20 cellular contexts compared by ENCODE assay signal in genomic region chr14:94346841-94347240, GRCh38. TPM values are rescaled to one million over a fixed set of nuclear protein-coding genes. Genes with fewer than 3 reads are reported as not detected.
A peak's percentile ranks its signal among the peaks of the same experiment; 100 is the strongest.
DNase-seq lines count a peak whose midpoint lies in the region; ATAC-seq lines count a peak whose summit lies in the region.
"Had no signal": no experiment of that assay in that cellular context is flagged by ENCODE, and none has a peak within 500 bp of the region (broad histone marks: within the 10 kb centered on the region; RNA-seq: fewer than 3 reads in every experiment).

No MANE protein-coding gene starts in this region.

- peak overlapping the region; percentile 83 for H3K27ac Mint-ChIP-seq in stimulated activated naive CD8-positive, alpha-beta T cell treated with anti-CD3 and anti-CD28 coated beads, Interleukin-15, Interleukin-2, amounts not matched to agents 100 ng/mL and 50 ng/mL, for 24 hours
- peak overlapping the region; percentile 70 for H3K27ac Mint-ChIP-seq in activated T-helper 1 cell treated with anti-CD3 and anti-CD28 coated beads, Interleukin-12 subunit alpha, Interleukin-12 subunit beta, Interleukin-2, Interleukin-4 antibody, amounts not matched to agents 30 ng/mL and 10 ng/mL and 1 ng/mL, durations not matched to agents 14 hours and 24 hours and 36 hours
- H3K27ac Mint-ChIP-seq: dendritic cell treated with granulocyte-macrophage colony-stimulating factor and Interleukin-4, amounts not matched to agents 40 ng/mL and 50 ng/mL, for 4 days; nephron progenitor cell; WTC11 had no signal

- no peak for ATAC-seq in stimulated activated naive CD8-positive, alpha-beta T cell treated with anti-CD3 and anti-CD28 coated beads, Interleukin-15, Interleukin-2, amounts not matched to agents 100 U/mL and 50 U/mL, for 24 hours
- ATAC-seq in HG03045 (IDR thresholded peaks at IDR 0.05; ENCODE audit: unreplicated experiment) (peak; percentile 13), HG03460 (IDR thresholded peaks at IDR 0.05; ENCODE audit: unreplicated experiment) (no peak)
- ATAC-seq: upper lobe of right lung, WTC11 had no signal

- H3K4me1 Mint-ChIP-seq in stimulated activated naive CD8-positive, alpha-beta T cell treated with anti-CD3 and anti-CD28 coated beads, Interleukin-15, Interleukin-2, amounts not matched to agents 100 ng/mL and 50 ng/mL, for 24 hours (ENCODE audit: low read depth) = peaks cover 4% of the 10 kb centered on the region
- peaks cover 8% of the 10 kb centered on the region for H3K4me1 Mint-ChIP-seq in activated T-helper 1 cell treated with anti-CD3 and anti-CD28 coated beads, Interleukin-12 subunit alpha, Interleukin-12 subunit beta, Interleukin-2, Interleukin-4 antibody, amounts not matched to agents 30 ng/mL and 10 ng/mL and 1 ng/mL, durations not matched to agents 14 hours and 24 hours and 36 hours (ENCODE audit: low read depth)
- H3K4me1 Mint-ChIP-seq: nephron progenitor cell, WTC11 had no signal

- H3K36me3 Mint-ChIP-seq in stimulated activated naive CD8-positive, alpha-beta T cell treated with anti-CD3 and anti-CD28 coated beads, Interleukin-15, Interleukin-2, amounts not matched to agents 100 ng/mL and 50 ng/mL, for 24 hours (ENCODE audit: low read depth) = no peaks in the 10 kb centered on the region
- no peaks in the 10 kb centered on the region for H3K36me3 Mint-ChIP-seq in activated T-helper 1 cell treated with anti-CD3 and anti-CD28 coated beads, Interleukin-12 subunit alpha, Interleukin-12 subunit beta, Interleukin-2, Interleukin-4 antibody, amounts not matched to agents 30 ng/mL and 10 ng/mL and 1 ng/mL, durations not matched to agents 14 hours and 24 hours and 36 hours (ENCODE audit: low read depth)
- H3K36me3 Mint-ChIP-seq: WTC11 had no signal

- H3K4me3 Mint-ChIP-seq in stimulated activated naive CD8-positive, alpha-beta T cell treated with anti-CD3 and anti-CD28 coated beads, Interleukin-15, Interleukin-2, amounts not matched to agents 100 ng/mL and 50 ng/mL, for 24 hours = no peak overlapping the region
- H3K4me3 Mint-ChIP-seq in activated T-helper 1 cell treated with anti-CD3 and anti-CD28 coated beads, Interleukin-12 subunit alpha, Interleukin-12 subunit beta, Interleukin-2, Interleukin-4 antibody, amounts not matched to agents 30 ng/mL and 10 ng/mL and 1 ng/mL, durations not matched to agents 14 hours and 24 hours and 36 hours = no peak overlapping the region
- H3K4me3 Mint-ChIP-seq: dendritic cell treated with granulocyte-macrophage colony-stimulating factor and Interleukin-4, amounts not matched to agents 40 ng/mL and 50 ng/mL, for 4 days; nephron progenitor cell; WTC11 had no signal

- DNase-seq in stimulated activated naive CD8-positive, alpha-beta T cell treated with anti-CD3 and anti-CD28 coated beads, Interleukin-15, Interleukin-2, amounts not matched to agents 100 U/mL and 50 U/mL, for 24 hours = no peak
- DNase-seq in activated T-helper 1 cell treated with anti-CD3 and anti-CD28 coated beads, Interleukin-12 subunit alpha, Interleukin-12 subunit beta, Interleukin-2, Interleukin-4 antibody, amounts not matched to agents 30 ng/mL and 10 ng/mL and 1 ng/mL, durations not matched to agents 14 hours and 24 hours and 36 hours (ENCODE audit: low spot score) = no peak
- no peak for DNase-seq in NCI-H1417 (lab: John Stamatoyannopoulos, UW)
- DNase-seq in NAMALWA (ENCODE audit: low spot score) = no peak
- DNase-seq in DMS 273 treated with DMSO at 0.1 percent for 48 hours (lab: John Stamatoyannopoulos, UW) = no peak
- DNase-seq: activated T-cell treated with anti-CD3 and anti-CD28 coated beads, Interleukin-2, amount 50 U/mL, for 1 hour; AML-193; anterior cingulate cortex; DND-41; H7; NCI-H1048; nephron progenitor cell; retina; upper lobe of right lung had no signal

- peaks cover 23% of the 10 kb centered on the region for H3K27me3 Mint-ChIP-seq in stimulated activated naive CD8-positive, alpha-beta T cell treated with anti-CD3 and anti-CD28 coated beads, Interleukin-15, Interleukin-2, amounts not matched to agents 100 ng/mL and 50 ng/mL, for 24 hours
- H3K27me3 Mint-ChIP-seq in activated T-helper 1 cell treated with anti-CD3 and anti-CD28 coated beads, Interleukin-12 subunit alpha, Interleukin-12 subunit beta, Interleukin-2, Interleukin-4 antibody, amounts not matched to agents 30 ng/mL and 10 ng/mL and 1 ng/mL, durations not matched to agents 14 hours and 24 hours and 36 hours (ENCODE audit: insufficient read depth) = peaks cover 5% of the 10 kb centered on the region

- intact Hi-C loops in activated T-helper 1 cell treated with anti-CD3 and anti-CD28 coated beads, Interleukin-12 subunit alpha, Interleukin-12 subunit beta, Interleukin-2, Interleukin-4 antibody, amounts not matched to agents 30 ng/mL and 10 ng/mL and 1 ng/mL, durations not matched to agents 14 hours and 24 hours and 36 hours (cut with micrococcal nuclease) = loop anchor here (1.0 kb wide), 1 partner anchor 45 kb away; no protein-coding TSS in a partner anchor

- peaks cover 9% of the 10 kb centered on the region for H3K9me3 Mint-ChIP-seq in stimulated activated naive CD8-positive, alpha-beta T cell treated with anti-CD3 and anti-CD28 coated beads, Interleukin-15, Interleukin-2, amounts not matched to agents 100 ng/mL and 50 ng/mL, for 24 hours
- H3K9me3 Mint-ChIP-seq in activated T-helper 1 cell treated with anti-CD3 and anti-CD28 coated beads, Interleukin-12 subunit alpha, Interleukin-12 subunit beta, Interleukin-2, Interleukin-4 antibody, amounts not matched to agents 30 ng/mL and 10 ng/mL and 1 ng/mL, durations not matched to agents 14 hours and 24 hours and 36 hours = peaks cover 21% of the 10 kb centered on the region
- H3K9me3 Mint-ChIP-seq: dendritic cell treated with granulocyte-macrophage colony-stimulating factor and Interleukin-4, amounts not matched to agents 40 ng/mL and 50 ng/mL, for 4 days had no signal

RNA-seq across cellular contexts. Expression of gene SERPINA2, which starts 19.7 kb away (rescaled TPM):
- not detected in 2 replicates for total RNA-seq in activated T-helper 1 cell treated with anti-CD3 and anti-CD28 coated beads, Interleukin-12 subunit alpha, Interleukin-12 subunit beta, Interleukin-2, Interleukin-4 antibody, amounts not matched to agents 30 ng/mL and 10 ng/mL and 1 ng/mL, durations not matched to agents 14 hours and 24 hours and 36 hours
- total RNA-seq: H7, liver, upper lobe of right lung, WTC11 had no signal

RNA-seq across cellular contexts. Expression of gene SERPINA6, which starts 23.7 kb away (rescaled TPM):
- not detected in 2 replicates for total RNA-seq in activated T-helper 1 cell treated with anti-CD3 and anti-CD28 coated beads, Interleukin-12 subunit alpha, Interleukin-12 subunit beta, Interleukin-2, Interleukin-4 antibody, amounts not matched to agents 30 ng/mL and 10 ng/mL and 1 ng/mL, durations not matched to agents 14 hours and 24 hours and 36 hours
- total RNA-seq: H7, upper lobe of right lung had no signal

RNA-seq across cellular contexts. Expression of gene SERPINA1, which starts 41.6 kb away (rescaled TPM):
- 0.12 TPM in 1 of 2 replicates, not detected in the other for total RNA-seq in activated T-helper 1 cell treated with anti-CD3 and anti-CD28 coated beads, Interleukin-12 subunit alpha, Interleukin-12 subunit beta, Interleukin-2, Interleukin-4 antibody, amounts not matched to agents 30 ng/mL and 10 ng/mL and 1 ng/mL, durations not matched to agents 14 hours and 24 hours and 36 hours
- total RNA-seq: H7 had no signal

RNA-seq across cellular contexts. Expression of gene SERPINA10, which starts 53.8 kb away (rescaled TPM):
- not detected in 2 replicates for total RNA-seq in activated T-helper 1 cell treated with anti-CD3 and anti-CD28 coated beads, Interleukin-12 subunit alpha, Interleukin-12 subunit beta, Interleukin-2, Interleukin-4 antibody, amounts not matched to agents 30 ng/mL and 10 ng/mL and 1 ng/mL, durations not matched to agents 14 hours and 24 hours and 36 hours
- total RNA-seq: H7, upper lobe of right lung had no signal
